Comparison of ENCODE assay signal across 5 cellular contexts in genomic region chr1:4618827-4619226, GRCh38. TPM values are rescaled to one million over a fixed set of nuclear protein-coding genes. Genes with fewer than 3 reads are reported as not detected.
"Had no signal": no experiment of that assay in that cellular context is flagged by ENCODE, and none has a peak within 500 bp of the region (broad histone marks: within the 10 kb centered on the region; RNA-seq: fewer than 3 reads in every experiment).

No MANE protein-coding gene starts in this region.

RNA-seq across cellular contexts. Expression of gene AJAP1, which starts 35.6 kb away (rescaled TPM):
- total RNA-seq: M059J, PC-3, Right ventricle myocardium inferior, SJCRH30, SK-MEL-5 had no signal
